In the genomic region with DNA sequence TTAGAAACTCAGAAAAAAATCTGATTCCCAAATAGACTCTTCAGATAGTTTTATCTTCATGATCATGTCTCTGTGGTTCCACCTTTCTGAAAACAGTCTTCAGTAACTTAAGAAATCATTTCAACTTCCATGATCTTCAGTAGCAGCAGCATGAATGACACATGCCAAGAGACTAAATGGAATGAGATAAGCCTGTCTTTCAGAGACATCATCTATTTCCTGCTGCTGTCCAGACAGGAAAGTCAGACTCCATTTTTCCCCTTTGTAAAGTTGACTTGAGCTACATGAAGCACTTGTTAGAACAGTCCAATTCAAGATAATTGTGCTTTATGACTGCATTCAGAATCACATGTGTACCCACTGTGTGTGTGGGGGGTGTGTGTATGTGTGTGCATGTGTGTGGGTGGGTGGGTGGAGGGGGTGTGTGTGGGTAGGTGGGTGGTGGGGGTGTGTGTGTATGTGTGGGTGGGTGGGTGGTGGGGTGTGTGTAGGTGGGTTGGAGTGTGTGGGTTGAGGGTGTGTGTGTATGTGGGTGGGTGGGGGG, we compare ENCODE assay signal across 17 cellular contexts. TPM values are rescaled to one million over a fixed set of nuclear protein-coding genes. Genes with fewer than 3 reads are reported as not detected.
DNase-seq lines count a peak whose midpoint lies in the region; ATAC-seq and TF ChIP-seq lines count a peak whose summit lies in the region.
"Had no signal": no experiment of that assay in that cellular context is flagged by ENCODE, and none has a peak within 500 bp of the region (broad histone marks: within the 10 kb centered on the region; RNA-seq: fewer than 3 reads in every experiment).

No MANE protein-coding gene starts in this region.

- POLR2A ChIA-PET in A673 (lab: Charles Lee; ENCODE audit: low non-redundant PET), result no interaction called here
- POLR2A ChIA-PET in RWPE1 (lab: Yijun Ruan, JAX; ENCODE audit: low non-redundant PET), result no interaction called here

- H4K20me1 ChIP-seq in GM23248 (ENCODE audit: insufficient read depth), result peaks cover 47% of the 10 kb centered on the region

- H3K4me1 Mint-ChIP-seq in chondrocyte (ENCODE audit: low read depth) (peaks cover 53% of the 10 kb centered on the region), osteocyte (ENCODE audit: unreplicated experiment) (peaks cover 36% of the 10 kb centered on the region)

- H3K36me3 Mint-ChIP-seq in chondrocyte (ENCODE audit: low read depth) (peaks cover 9% of the 10 kb centered on the region), osteocyte (ENCODE audit: unreplicated experiment) (peaks cover 27% of the 10 kb centered on the region)

- no peak for ATAC-seq in HG03460 (IDR thresholded peaks at IDR 0.05; ENCODE audit: unreplicated experiment)
- ATAC-seq: stimulated activated memory B cell treated with anti-CD40 and anti-IgM and Interleukin-4, amounts not matched to agents 10 μg/mL and 1 μg/mL and 100 μg/mL, for 72 hours had no signal

- no peak overlapping the region for H3K9ac ChIP-seq in GM23248
- H3K9ac ChIP-seq: KMS-11 had no signal

- H3K4me3 ChIP-seq in A673 (ENCODE audit: low read depth, low read length, poor library complexity, severe bottlenecking), result no peak overlapping the region
- no peak overlapping the region for H3K4me3 ChIP-seq in GM23248
- H3K4me3 ChIP-seq: skin epidermis had no signal

- no peaks in the 10 kb centered on the region for H3K36me3 ChIP-seq in A673 (ENCODE audit: insufficient read depth, low read length, poor library complexity, severe bottlenecking)
- peaks cover 49% of the 10 kb centered on the region for H3K36me3 ChIP-seq in GM23248 (ENCODE audit: low read depth)

- no TSS peak for BruUV-seq in A673 (replicated peaks; lab: Mats Ljungman, UMichigan)

- H3K9me2 ChIP-seq in GM23248 (ENCODE audit: insufficient read depth), result no peaks in the 10 kb centered on the region

- H2AFZ ChIP-seq in GM23248, result no peak overlapping the region

- intact Hi-C loops in A673 (cut with micrococcal nuclease; ENCODE audit: unreplicated experiment), result no loop called here

- H3K4me2 ChIP-seq in GM23248 (ENCODE audit: unreplicated experiment), result peak overlapping the region; percentile 7
- H3K4me2 ChIP-seq: KMS-11 had no signal

- peak overlapping the region; percentile 66 for H3K27ac Mint-ChIP-seq in chondrocyte (ENCODE audit: unreplicated experiment)
- H3K27ac Mint-ChIP-seq in osteocyte (ENCODE audit: unreplicated experiment), result peak overlapping the region; percentile 27
- H3K27ac Mint-ChIP-seq: stimulated activated memory B cell treated with anti-CD40 and anti-IgM and Interleukin-4, amounts not matched to agents 10 μg/mL and 1 μg/mL and 100 μg/mL, for 72 hours had no signal

- H3K9me3 Mint-ChIP-seq in chondrocyte (ENCODE audit: low read depth) (no peaks in the 10 kb centered on the region), osteocyte (ENCODE audit: unreplicated experiment) (no peaks in the 10 kb centered on the region)
- H3K9me3 Mint-ChIP-seq: stimulated activated memory B cell treated with anti-CD40 and anti-IgM and Interleukin-4, amounts not matched to agents 10 μg/mL and 1 μg/mL and 100 μg/mL, for 72 hours had no signal

- TF ChIP-seq CTCF in A673 (conservative IDR thresholded peaks at IDR 0.05; ENCODE audit: low read depth, low read length), result no peak
- TF ChIP-seq CTCF in chondrocyte (IDR thresholded peaks at IDR 0.05), result no peak
- TF ChIP-seq CTCF in osteocyte (IDR thresholded peaks at IDR 0.05), result no peak
- no peak for TF ChIP-seq CTCF in RWPE1 (conservative IDR thresholded peaks at IDR 0.05; ENCODE audit: low read depth)

- in situ Hi-C loops in GM23248 (cut with MboI), result no loop called here

- no peaks in the 10 kb centered on the region for H3K27me3 ChIP-seq in A673 (replicated peaks; ENCODE audit: insufficient read depth, low read depth, low read length, poor library complexity)
- no peaks in the 10 kb centered on the region for H3K27me3 ChIP-seq in GM23248 (replicated peaks; ENCODE audit: insufficient read depth)

- no peaks in the 10 kb centered on the region for H3K27me3 Mint-ChIP-seq in chondrocyte (ENCODE audit: low read depth)
- H3K27me3 Mint-ChIP-seq in osteocyte (ENCODE audit: unreplicated experiment), result no peaks in the 10 kb centered on the region
- H3K27me3 Mint-ChIP-seq: stimulated activated memory B cell treated with anti-CD40 and anti-IgM and Interleukin-4, amounts not matched to agents 10 μg/mL and 1 μg/mL and 100 μg/mL, for 72 hours had no signal

- H3K9me3 ChIP-seq in A673 (ENCODE audit: low read depth, low read length, poor library complexity, severe bottlenecking) (no peaks in the 10 kb centered on the region), GM23248 (ENCODE audit: low read depth) (no peaks in the 10 kb centered on the region)

- DNase-seq in A673 (ENCODE audit: low spot score) (peak; percentile 48), GM23248 (no peak), chondrocyte (ENCODE audit: low spot score) (no peak), osteocyte (ENCODE audit: extremely low spot score, unreplicated experiment) (no peak), RWPE1 (ENCODE audit: low spot score) (no peak), NCI-H187 (lab: John Stamatoyannopoulos, UW) (no peak), NCI-H1105 treated with DMSO at 0.1 percent for 48 hours (lab: John Stamatoyannopoulos, UW) (no peak)
- DNase-seq: AML-193, GF-D8, left cardiac atrium, NCI-H146, NCI-H446, SHP77 treated with DMSO at 0.1 percent for 48 hours had no signal

- peaks cover 88% of the 10 kb centered on the region for H3K79me2 ChIP-seq in GM23248 (ENCODE audit: insufficient read depth)

- peak overlapping the region; percentile 20 for H3K27ac ChIP-seq in A673 (ENCODE audit: low read depth, low read length, poor library complexity, severe bottlenecking)
- H3K27ac ChIP-seq in GM23248, result peak overlapping the region; percentile 56
- no peak overlapping the region for H3K27ac ChIP-seq in RWPE1
- H3K27ac ChIP-seq: KMS-11 had no signal

- H3F3A ChIP-seq in GM23248 (ENCODE audit: insufficient read depth), result peaks cover 74% of the 10 kb centered on the region

- H3K4me3 Mint-ChIP-seq in chondrocyte (ENCODE audit: unreplicated experiment) (no peak overlapping the region), osteocyte (ENCODE audit: unreplicated experiment) (no peak overlapping the region)
- H3K4me3 Mint-ChIP-seq: stimulated activated memory B cell treated with anti-CD40 and anti-IgM and Interleukin-4, amounts not matched to agents 10 μg/mL and 1 μg/mL and 100 μg/mL, for 72 hours had no signal

- peaks cover 32% of the 10 kb centered on the region for H3K4me1 ChIP-seq in A673 (ENCODE audit: insufficient read depth, low read length, poor library complexity, severe bottlenecking)
- peaks cover 72% of the 10 kb centered on the region for H3K4me1 ChIP-seq in GM23248 (ENCODE audit: insufficient read depth)

- CTCF ChIA-PET in A673 (lab: Charles Lee) (no interaction called here), RWPE1 (lab: Yijun Ruan, JAX) (interaction anchor here (1.0 kb wide), 1 partner anchor 115 kb away, joined by 3 read pairs; no protein-coding TSS in a partner anchor)

RNA-seq across cellular contexts. Expression of a gene that starts 58.8 kb away (rescaled TPM):
- 207 and 209 TPM in 2 replicates for total RNA-seq in A673 (2021)
- 1,589 and 1,665 TPM in 2 replicates for total RNA-seq in GM23248 (2014; rRNA removed; shearing (Covaris generic))
- 1,380 and 1,381 TPM in 2 replicates for polyA plus RNA-seq in GM23248 (2016; fragmentation: Nextera tagmentation; extraction: Ambion mirVana)
- 282 to 430 TPM (median 411 TPM) in 3 replicates for total RNA-seq in chondrocyte
- total RNA-seq in osteocyte, result 369 and 370 TPM in 2 replicates
